ENCODE assay signal across 9 cellular contexts in genomic region chr7:50352282-50352681, GRCh38. TPM values are rescaled to one million over a fixed set of nuclear protein-coding genes. Genes with fewer than 3 reads are reported as not detected.
A peak's percentile ranks its signal among the peaks of the same experiment; 100 is the strongest.
DNase-seq lines count a peak whose midpoint lies in the region; ATAC-seq and TF ChIP-seq lines count a peak whose summit lies in the region.
"Had no signal": no experiment of that assay in that cellular context is flagged by ENCODE, and none has a peak within 500 bp of the region (broad histone marks: within the 10 kb centered on the region; RNA-seq: fewer than 3 reads in every experiment).

No MANE protein-coding gene starts in this region.

- H3K4me3 ChIP-seq in WERI-Rb-1 (ENCODE audit: low read depth, low read length) = no peak overlapping the region
- H3K4me3 ChIP-seq: GM23248 had no signal

- DNase-seq in natural killer cell (no peak), HUDEP-2 (lab: John Stamatoyannopoulos, UW; ENCODE audit: unreplicated experiment in 76 of 76) (no peak), NCI-H82 (lab: John Stamatoyannopoulos, UW) (no peak), medulla oblongata (ENCODE audit: extremely low spot score) (no peak), WERI-Rb-1 (no peak)
- DNase-seq: GM23248 had no signal

- no peaks in the 10 kb centered on the region for H3K27me3 Mint-ChIP-seq in natural killer cell (ENCODE audit: low read depth in 2 of 2)

- H3K36me3 Mint-ChIP-seq in natural killer cell = no peaks in the 10 kb centered on the region

- no peaks in the 10 kb centered on the region for H3K36me3 ChIP-seq in WERI-Rb-1

- H3K27me3 ChIP-seq in WERI-Rb-1 (ENCODE audit: insufficient read depth, low read depth, severe bottlenecking) = no peaks in the 10 kb centered on the region

- no peaks in the 10 kb centered on the region for H3K9me3 Mint-ChIP-seq in natural killer cell

- intact Hi-C loops in natural killer cell (cut with micrococcal nuclease) = loop anchor here (1.0 kb wide), 1 partner anchor 8 kb away; no protein-coding TSS in a partner anchor

- H3K27ac ChIP-seq in WERI-Rb-1 = no peak overlapping the region
- H3K27ac ChIP-seq: GM23248 had no signal

- H3K27ac Mint-ChIP-seq in natural killer cell = no peak overlapping the region

- TF ChIP-seq CTCF in natural killer cell (IDR thresholded peaks at IDR 0.05) (no peak), WERI-Rb-1 (IDR thresholded peaks at IDR 0.05; ENCODE audit: low read depth, low read length) (no peak)

- H3K4me3 Mint-ChIP-seq in natural killer cell = peak overlapping the region; percentile 80

- H3K4me1 Mint-ChIP-seq in natural killer cell = peaks cover 91 to 93% of the 10 kb centered on the region in 2 donors

- H3K9me3 ChIP-seq in WERI-Rb-1 (ENCODE audit: severe bottlenecking) = no peaks in the 10 kb centered on the region

- ATAC-seq in GM18868 (IDR thresholded peaks at IDR 0.05; ENCODE audit: unreplicated experiment) = peak; percentile 76
- peak; percentile 80 for ATAC-seq in GM21717 (IDR thresholded peaks at IDR 0.05; ENCODE audit: unreplicated experiment)
- ATAC-seq in HG03565 (IDR thresholded peaks at IDR 0.05; ENCODE audit: unreplicated experiment) = peak; percentile 79
- peak; percentile 77 to 88 (median 88) for ATAC-seq in natural killer cell

RNA-seq across cellular contexts. Expression of gene IKZF1, which starts 47.8 kb away (rescaled TPM):
- total RNA-seq in natural killer cell = 100 to 1,000 TPM; 294 to 391 (median 350) TPM
- total RNA-seq: GM23248 had no signal
